In genomic region chr6:52994789-52995078, GRCh38 we compare ENCODE assay signal across 1 cellular context.
TF ChIP-seq lines count a peak whose summit lies in the region.

No MANE protein-coding gene starts in this region.

TF ChIP-seq in GM23338, 12 proteins besides CTCF, POLR2A, EP300 and RAD21 (continued from another document):
- TF ChIP-seq ZNF462 (CRISPR knock-in tag; IDR thresholded peaks at IDR 0.05), result no peak
TF ChIP-seq in GM23338: peak in this region for 0.
